1 cellular context compared by ENCODE assay signal in the genomic region with DNA sequence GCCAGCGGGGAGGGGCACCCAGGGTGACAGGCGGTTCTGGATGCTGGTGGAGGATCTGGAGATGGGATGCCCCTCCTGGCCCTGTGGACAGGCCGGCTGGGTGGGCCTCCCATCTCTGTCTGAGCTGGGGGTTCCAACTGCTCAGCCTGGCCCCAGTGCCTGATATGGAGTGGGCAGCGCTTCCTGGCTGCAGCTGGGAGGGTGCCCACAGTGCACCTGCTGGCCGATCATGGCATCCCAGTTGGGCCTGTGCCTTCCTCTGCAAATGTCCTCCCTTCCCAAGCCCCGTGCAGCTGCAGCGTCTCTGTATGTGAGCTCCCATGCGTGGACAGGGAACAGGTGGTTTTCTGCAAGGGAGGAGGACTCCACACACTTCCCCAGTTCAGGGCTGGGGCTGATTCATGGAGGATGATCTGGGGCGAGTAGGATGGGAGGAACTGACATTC.
TF ChIP-seq lines count a peak whose summit lies in the region.

No MANE protein-coding gene starts in this region.

TF ChIP-seq in SK-N-SH, 30 proteins besides CTCF, POLR2A, EP300 and RAD21 (continued from another document):
- TF ChIP-seq RCOR1 (IDR thresholded peaks at IDR 0.05; ENCODE audit: low read length) (no peak), FOXM1 (IDR thresholded peaks at IDR 0.05; ENCODE audit: low read depth) (no peak), ELF1 (IDR thresholded peaks at IDR 0.05) (no peak), FOXJ3 (CRISPR knock-in tag; IDR thresholded peaks at IDR 0.05) (no peak), RXRA (IDR thresholded peaks at IDR 0.05; ENCODE audit: borderline replicate concordance, low read depth) (no peak)
- TF ChIP-seq, protein P1, sequence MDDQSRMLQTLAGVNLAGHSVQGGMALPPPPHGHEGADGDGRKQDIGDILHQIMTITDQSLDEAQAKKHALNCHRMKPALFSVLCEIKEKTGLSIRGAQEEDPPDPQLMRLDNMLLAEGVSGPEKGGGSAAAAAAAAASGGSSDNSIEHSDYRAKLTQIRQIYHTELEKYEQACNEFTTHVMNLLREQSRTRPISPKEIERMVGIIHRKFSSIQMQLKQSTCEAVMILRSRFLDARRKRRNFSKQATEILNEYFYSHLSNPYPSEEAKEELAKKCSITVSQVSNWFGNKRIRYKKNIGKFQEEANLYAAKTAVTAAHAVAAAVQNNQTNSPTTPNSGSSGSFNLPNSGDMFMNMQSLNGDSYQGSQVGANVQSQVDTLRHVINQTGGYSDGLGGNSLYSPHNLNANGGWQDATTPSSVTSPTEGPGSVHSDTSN (IDR thresholded peaks at IDR 0.05): no peak
